In the genomic region with DNA sequence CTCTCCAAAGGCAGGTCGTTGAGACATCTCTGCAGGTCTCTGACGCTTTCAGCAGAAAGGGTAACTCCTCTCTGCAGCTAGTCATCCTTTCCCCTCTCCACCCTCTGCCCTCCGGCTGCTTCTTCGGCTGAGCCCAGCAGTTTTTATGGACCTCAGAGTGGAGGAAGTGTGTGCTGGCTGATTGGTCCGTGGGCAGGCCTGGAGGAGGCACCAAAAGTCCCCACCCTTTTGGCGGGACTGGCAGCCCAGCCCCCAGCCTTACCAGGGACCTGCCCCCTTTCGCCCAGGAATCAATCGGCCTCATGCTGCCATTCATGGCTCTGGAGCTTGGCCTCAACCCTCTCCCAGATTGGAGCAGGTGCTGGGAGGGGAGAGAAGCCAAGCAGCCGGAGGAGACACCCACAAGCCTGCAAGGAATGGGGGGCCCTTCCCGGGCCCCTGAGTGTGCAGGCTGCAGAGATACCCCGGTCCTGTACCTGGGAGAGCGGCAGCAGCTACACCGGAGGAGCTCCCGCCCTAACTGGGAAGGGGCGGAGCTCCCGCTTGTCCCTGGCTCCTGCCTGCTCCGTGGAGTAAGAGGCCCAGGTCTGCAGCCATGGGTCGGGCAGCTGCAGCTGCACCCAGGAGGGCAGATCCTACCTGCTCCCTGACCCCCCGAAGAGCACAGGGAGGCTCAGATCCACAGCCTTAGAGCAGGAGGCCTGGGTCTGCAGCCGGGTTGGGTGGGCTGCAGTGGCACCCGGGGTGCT, we compare ENCODE assay signal across 2 cellular contexts.
TF ChIP-seq lines count a peak whose summit lies in the region.

No MANE protein-coding gene starts in this region.

TF ChIP-seq in WTC11, 78 proteins besides CTCF, POLR2A, EP300 and RAD21:
- no peak for TF ChIP-seq ETV6 (CRISPR knock-in tag; IDR thresholded peaks at IDR 0.05)
- TF ChIP-seq NR2C2 (CRISPR knock-in tag; IDR thresholded peaks at IDR 0.05) = 0 out of 2 replicates have a peak, but pooled peaks have one; percentile 15
- no peak for TF ChIP-seq TCF7 (CRISPR knock-in tag; IDR thresholded peaks at IDR 0.05; ENCODE audit: low read depth)
- TF ChIP-seq, protein P1, sequence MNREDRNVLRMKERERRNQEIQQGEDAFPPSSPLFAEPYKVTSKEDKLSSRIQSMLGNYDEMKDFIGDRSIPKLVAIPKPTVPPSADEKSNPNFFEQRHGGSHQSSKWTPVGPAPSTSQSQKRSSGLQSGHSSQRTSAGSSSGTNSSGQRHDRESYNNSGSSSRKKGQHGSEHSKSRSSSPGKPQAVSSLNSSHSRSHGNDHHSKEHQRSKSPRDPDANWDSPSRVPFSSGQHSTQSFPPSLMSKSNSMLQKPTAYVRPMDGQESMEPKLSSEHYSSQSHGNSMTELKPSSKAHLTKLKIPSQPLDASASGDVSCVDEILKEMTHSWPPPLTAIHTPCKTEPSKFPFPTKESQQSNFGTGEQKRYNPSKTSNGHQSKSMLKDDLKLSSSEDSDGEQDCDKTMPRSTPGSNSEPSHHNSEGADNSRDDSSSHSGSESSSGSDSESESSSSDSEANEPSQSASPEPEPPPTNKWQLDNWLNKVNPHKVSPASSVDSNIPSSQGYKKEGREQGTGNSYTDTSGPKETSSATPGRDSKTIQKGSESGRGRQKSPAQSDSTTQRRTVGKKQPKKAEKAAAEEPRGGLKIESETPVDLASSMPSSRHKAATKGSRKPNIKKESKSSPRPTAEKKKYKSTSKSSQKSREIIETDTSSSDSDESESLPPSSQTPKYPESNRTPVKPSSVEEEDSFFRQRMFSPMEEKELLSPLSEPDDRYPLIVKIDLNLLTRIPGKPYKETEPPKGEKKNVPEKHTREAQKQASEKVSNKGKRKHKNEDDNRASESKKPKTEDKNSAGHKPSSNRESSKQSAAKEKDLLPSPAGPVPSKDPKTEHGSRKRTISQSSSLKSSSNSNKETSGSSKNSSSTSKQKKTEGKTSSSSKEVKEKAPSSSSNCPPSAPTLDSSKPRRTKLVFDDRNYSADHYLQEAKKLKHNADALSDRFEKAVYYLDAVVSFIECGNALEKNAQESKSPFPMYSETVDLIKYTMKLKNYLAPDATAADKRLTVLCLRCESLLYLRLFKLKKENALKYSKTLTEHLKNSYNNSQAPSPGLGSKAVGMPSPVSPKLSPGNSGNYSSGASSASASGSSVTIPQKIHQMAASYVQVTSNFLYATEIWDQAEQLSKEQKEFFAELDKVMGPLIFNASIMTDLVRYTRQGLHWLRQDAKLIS (CRISPR knock-in tag; IDR thresholded peaks at IDR 0.05; ENCODE audit: borderline replicate concordance) = 0 out of 2 replicates have a peak, but pooled peaks have one; percentile 52

TF ChIP-seq in HepG2, 621 proteins besides CTCF, POLR2A, EP300 and RAD21:
- TF ChIP-seq THYN1 (CRISPR knock-in tag; IDR thresholded peaks at IDR 0.05; ENCODE audit: borderline replicate concordance, low read depth) = no peak
- TF ChIP-seq, protein P2, sequence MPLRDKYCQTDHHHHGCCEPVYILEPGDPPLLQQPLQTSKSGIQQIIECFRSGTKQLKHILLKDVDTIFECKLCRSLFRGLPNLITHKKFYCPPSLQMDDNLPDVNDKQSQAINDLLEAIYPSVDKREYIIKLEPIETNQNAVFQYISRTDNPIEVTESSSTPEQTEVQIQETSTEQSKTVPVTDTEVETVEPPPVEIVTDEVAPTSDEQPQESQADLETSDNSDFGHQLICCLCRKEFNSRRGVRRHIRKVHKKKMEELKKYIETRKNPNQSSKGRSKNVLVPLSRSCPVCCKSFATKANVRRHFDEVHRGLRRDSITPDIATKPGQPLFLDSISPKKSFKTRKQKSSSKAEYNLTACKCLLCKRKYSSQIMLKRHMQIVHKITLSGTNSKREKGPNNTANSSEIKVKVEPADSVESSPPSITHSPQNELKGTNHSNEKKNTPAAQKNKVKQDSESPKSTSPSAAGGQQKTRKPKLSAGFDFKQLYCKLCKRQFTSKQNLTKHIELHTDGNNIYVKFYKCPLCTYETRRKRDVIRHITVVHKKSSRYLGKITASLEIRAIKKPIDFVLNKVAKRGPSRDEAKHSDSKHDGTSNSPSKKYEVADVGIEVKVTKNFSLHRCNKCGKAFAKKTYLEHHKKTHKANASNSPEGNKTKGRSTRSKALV (CRISPR knock-in tag; IDR thresholded peaks at IDR 0.05) = no peak
- TF ChIP-seq, protein P3, sequence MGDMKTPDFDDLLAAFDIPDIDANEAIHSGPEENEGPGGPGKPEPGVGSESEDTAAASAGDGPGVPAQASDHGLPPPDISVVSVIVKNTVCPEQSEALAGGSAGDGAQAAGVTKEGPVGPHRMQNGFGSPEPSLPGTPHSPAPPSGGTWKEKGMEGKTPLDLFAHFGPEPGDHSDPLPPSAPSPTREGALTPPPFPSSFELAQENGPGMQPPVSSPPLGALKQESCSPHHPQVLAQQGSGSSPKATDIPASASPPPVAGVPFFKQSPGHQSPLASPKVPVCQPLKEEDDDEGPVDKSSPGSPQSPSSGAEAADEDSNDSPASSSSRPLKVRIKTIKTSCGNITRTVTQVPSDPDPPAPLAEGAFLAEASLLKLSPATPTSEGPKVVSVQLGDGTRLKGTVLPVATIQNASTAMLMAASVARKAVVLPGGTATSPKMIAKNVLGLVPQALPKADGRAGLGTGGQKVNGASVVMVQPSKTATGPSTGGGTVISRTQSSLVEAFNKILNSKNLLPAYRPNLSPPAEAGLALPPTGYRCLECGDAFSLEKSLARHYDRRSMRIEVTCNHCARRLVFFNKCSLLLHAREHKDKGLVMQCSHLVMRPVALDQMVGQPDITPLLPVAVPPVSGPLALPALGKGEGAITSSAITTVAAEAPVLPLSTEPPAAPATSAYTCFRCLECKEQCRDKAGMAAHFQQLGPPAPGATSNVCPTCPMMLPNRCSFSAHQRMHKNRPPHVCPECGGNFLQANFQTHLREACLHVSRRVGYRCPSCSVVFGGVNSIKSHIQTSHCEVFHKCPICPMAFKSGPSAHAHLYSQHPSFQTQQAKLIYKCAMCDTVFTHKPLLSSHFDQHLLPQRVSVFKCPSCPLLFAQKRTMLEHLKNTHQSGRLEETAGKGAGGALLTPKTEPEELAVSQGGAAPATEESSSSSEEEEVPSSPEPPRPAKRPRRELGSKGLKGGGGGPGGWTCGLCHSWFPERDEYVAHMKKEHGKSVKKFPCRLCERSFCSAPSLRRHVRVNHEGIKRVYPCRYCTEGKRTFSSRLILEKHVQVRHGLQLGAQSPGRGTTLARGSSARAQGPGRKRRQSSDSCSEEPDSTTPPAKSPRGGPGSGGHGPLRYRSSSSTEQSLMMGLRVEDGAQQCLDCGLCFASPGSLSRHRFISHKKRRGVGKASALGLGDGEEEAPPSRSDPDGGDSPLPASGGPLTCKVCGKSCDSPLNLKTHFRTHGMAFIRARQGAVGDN (CRISPR knock-in tag; IDR thresholded peaks at IDR 0.05) = peak; percentile 22; the same call in 1 of the 2 replicates
- TF ChIP-seq ZNF616 (CRISPR knock-in tag; IDR thresholded peaks at IDR 0.05; ENCODE audit: low read depth) = no peak
- no peak for TF ChIP-seq BCL6 (CRISPR knock-in tag; IDR thresholded peaks at IDR 0.05)
- no peak for TF ChIP-seq FLYWCH1 (CRISPR knock-in tag; IDR thresholded peaks at IDR 0.05)
- TF ChIP-seq ATF7 (IDR thresholded peaks at IDR 0.05) = no peak
- no peak for TF ChIP-seq ATF7 (CRISPR knock-in tag; IDR thresholded peaks at IDR 0.05)
- 0 out of 2 replicates have a peak, but pooled peaks have one; percentile 39 for TF ChIP-seq ZNF225 (CRISPR knock-in tag; IDR thresholded peaks at IDR 0.05)
- peak; percentile 28; the same call in 1 of the 2 replicates for TF ChIP-seq POGZ (CRISPR knock-in tag; IDR thresholded peaks at IDR 0.05)
- no peak for TF ChIP-seq NPAS2 (CRISPR knock-in tag; IDR thresholded peaks at IDR 0.05; ENCODE audit: borderline replicate concordance)
- no peak for TF ChIP-seq ZNF605 (CRISPR knock-in tag; IDR thresholded peaks at IDR 0.05)
- TF ChIP-seq, protein P4, sequence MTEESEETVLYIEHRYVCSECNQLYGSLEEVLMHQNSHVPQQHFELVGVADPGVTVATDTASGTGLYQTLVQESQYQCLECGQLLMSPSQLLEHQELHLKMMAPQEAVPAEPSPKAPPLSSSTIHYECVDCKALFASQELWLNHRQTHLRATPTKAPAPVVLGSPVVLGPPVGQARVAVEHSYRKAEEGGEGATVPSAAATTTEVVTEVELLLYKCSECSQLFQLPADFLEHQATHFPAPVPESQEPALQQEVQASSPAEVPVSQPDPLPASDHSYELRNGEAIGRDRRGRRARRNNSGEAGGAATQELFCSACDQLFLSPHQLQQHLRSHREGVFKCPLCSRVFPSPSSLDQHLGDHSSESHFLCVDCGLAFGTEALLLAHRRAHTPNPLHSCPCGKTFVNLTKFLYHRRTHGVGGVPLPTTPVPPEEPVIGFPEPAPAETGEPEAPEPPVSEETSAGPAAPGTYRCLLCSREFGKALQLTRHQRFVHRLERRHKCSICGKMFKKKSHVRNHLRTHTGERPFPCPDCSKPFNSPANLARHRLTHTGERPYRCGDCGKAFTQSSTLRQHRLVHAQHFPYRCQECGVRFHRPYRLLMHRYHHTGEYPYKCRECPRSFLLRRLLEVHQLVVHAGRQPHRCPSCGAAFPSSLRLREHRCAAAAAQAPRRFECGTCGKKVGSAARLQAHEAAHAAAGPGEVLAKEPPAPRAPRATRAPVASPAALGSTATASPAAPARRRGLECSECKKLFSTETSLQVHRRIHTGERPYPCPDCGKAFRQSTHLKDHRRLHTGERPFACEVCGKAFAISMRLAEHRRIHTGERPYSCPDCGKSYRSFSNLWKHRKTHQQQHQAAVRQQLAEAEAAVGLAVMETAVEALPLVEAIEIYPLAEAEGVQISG (CRISPR knock-in tag; IDR thresholded peaks at IDR 0.05) = no peak
- TF ChIP-seq TARDBP (CRISPR knock-in tag; IDR thresholded peaks at IDR 0.05) = no peak
- 0 out of 2 replicates have a peak, but pooled peaks have one; percentile 57 for TF ChIP-seq ZNF549 (CRISPR knock-in tag; IDR thresholded peaks at IDR 0.05)
- no peak for TF ChIP-seq RELA (CRISPR knock-in tag; IDR thresholded peaks at IDR 0.05)
- TF ChIP-seq ZSCAN20 (CRISPR knock-in tag; IDR thresholded peaks at IDR 0.05; ENCODE audit: borderline replicate concordance) = no peak
